16 cellular contexts compared by ENCODE assay signal in genomic region chr10:21327239-21327993, GRCh38.
DNase-seq lines count a peak whose midpoint lies in the region; ATAC-seq and TF ChIP-seq lines count a peak whose summit lies in the region.
"Had no signal": no experiment of that assay in that cellular context is flagged by ENCODE, and none has a peak within 500 bp of the region (broad histone marks: within the 10 kb centered on the region; RNA-seq: fewer than 3 reads in every experiment).

No MANE protein-coding gene starts in this region.

- H3K36me3 Mint-ChIP-seq in progenitor cell of endocrine pancreas (ENCODE audit: insufficient read depth), result no peaks in the 10 kb centered on the region

- WGBS in ectodermal cell, 2 experiments, result 66 to 76% methylated on average over 10 of the region's 10 CpGs
- 84% methylated on average over 10 of the region's 10 CpGs for WGBS in esophagus muscularis mucosa

- peak overlapping the region; percentile 8 for H3K9ac ChIP-seq in HUES6 (ENCODE audit: low read length)

- TF ChIP-seq CTCF in progenitor cell of endocrine pancreas (IDR thresholded peaks at IDR 0.05; ENCODE audit: unreplicated experiment) (no peak), esophagus muscularis mucosa (IDR thresholded peaks at IDR 0.05) (no peak)

- H3K27me3 ChIP-seq in HUES6 (ENCODE audit: control insufficient read depth, insufficient read depth, low read length) (no peaks in the 10 kb centered on the region), ectodermal cell (ENCODE audit: control insufficient read depth, insufficient read depth, low read length, poor library complexity, severe bottlenecking) (no peaks in the 10 kb centered on the region), esophagus muscularis mucosa (no peaks in the 10 kb centered on the region)
- H3K27me3 ChIP-seq: ovary, suprapubic skin had no signal

- DNase-seq in NCI-H748 (lab: John Stamatoyannopoulos, UW; ENCODE audit: unreplicated experiment) (peak; percentile 22), NCI-H748 treated with DMSO at 0.1 percent for 48 hours (lab: John Stamatoyannopoulos, UW) (no peak), progenitor cell of endocrine pancreas (ENCODE audit: low spot score, unreplicated experiment) (no peak), left lobe of liver (ENCODE audit: low spot score) (no peak), esophagus muscularis mucosa (ENCODE audit: extremely low spot score) (no peak)
- DNase-seq: activated CD4-positive, alpha-beta T cell treated with anti-CD3 and anti-CD28 coated beads, Interleukin-2, amount 50 U/mL, for 1 hour; activated T-cell treated with anti-CD3 and anti-CD28 coated beads, Interleukin-2, amount 50 U/mL, for 4 hours; erythroblast; left ventricle myocardium superior; NCI-H2171 treated with DMSO at 0.1 percent for 48 hours; ovary had no signal

- no peaks in the 10 kb centered on the region for H3K36me3 ChIP-seq in HUES6 (ENCODE audit: control insufficient read depth, insufficient read depth, low read length)
- no peaks in the 10 kb centered on the region for H3K36me3 ChIP-seq in ectodermal cell (ENCODE audit: control insufficient read depth, insufficient read depth, low read length)
- no peaks in the 10 kb centered on the region for H3K36me3 ChIP-seq in esophagus muscularis mucosa
- H3K36me3 ChIP-seq: ovary, suprapubic skin had no signal

- H3K9me3 ChIP-seq in HUES6 (ENCODE audit: control insufficient read depth, insufficient read depth, low read depth, low read length) (no peaks in the 10 kb centered on the region), ectodermal cell (ENCODE audit: control insufficient read depth, low read length) (no peaks in the 10 kb centered on the region), esophagus muscularis mucosa (no peaks in the 10 kb centered on the region)
- H3K9me3 ChIP-seq: ovary, suprapubic skin had no signal

- H3K4me3 Mint-ChIP-seq in progenitor cell of endocrine pancreas (ENCODE audit: low read depth), result no peak overlapping the region
- H3K4me3 Mint-ChIP-seq: activated T-cell treated with anti-CD3 and anti-CD28 coated beads, Interleukin-2, amount 50 U/mL, for 4 hours; dendritic cell treated with granulocyte-macrophage colony-stimulating factor and Interleukin-4, amounts not matched to agents 40 ng/mL and 50 ng/mL, for 4 days had no signal

- TF ChIP-seq POLR2A in esophagus muscularis mucosa (IDR thresholded peaks at IDR 0.05; ENCODE audit: low read depth), result no peak

- H3K4me3 ChIP-seq in HUES6 (ENCODE audit: low read depth, low read length) (no peak overlapping the region), ectodermal cell (ENCODE audit: insufficient read depth, low read depth, low read length) (no peak overlapping the region), esophagus muscularis mucosa (no peak overlapping the region)
- H3K4me3 ChIP-seq: ovary, suprapubic skin had no signal

- H3K27ac ChIP-seq in HUES6 (ENCODE audit: low read depth, low read length), result no peak overlapping the region
- H3K27ac ChIP-seq in ectodermal cell (ENCODE audit: insufficient read depth, low read depth, low read length, poor library complexity, severe bottlenecking), result peak overlapping the region; percentile 3
- H3K27ac ChIP-seq in esophagus muscularis mucosa (replicated peaks in 1 of 4), result no peak overlapping the region
- H3K27ac ChIP-seq: ovary, suprapubic skin had no signal

- H3K4me1 ChIP-seq in HUES6 (ENCODE audit: control insufficient read depth, insufficient read depth, low read length) (peaks cover 11% of the 10 kb centered on the region), ectodermal cell (ENCODE audit: control insufficient read depth, insufficient read depth, low read length) (peaks cover 7% of the 10 kb centered on the region), esophagus muscularis mucosa (peaks cover 4 to 19% (median 12%) of the 10 kb centered on the region in 4 donors)

- H3K27ac Mint-ChIP-seq in progenitor cell of endocrine pancreas, result peak overlapping the region; percentile 9
- H3K27ac Mint-ChIP-seq: dendritic cell treated with granulocyte-macrophage colony-stimulating factor and Interleukin-4, amounts not matched to agents 40 ng/mL and 50 ng/mL, for 4 days had no signal

- no peaks in the 10 kb centered on the region for H3K27me3 Mint-ChIP-seq in progenitor cell of endocrine pancreas
- H3K27me3 Mint-ChIP-seq: dendritic cell treated with granulocyte-macrophage colony-stimulating factor and Interleukin-4, amounts not matched to agents 40 ng/mL and 50 ng/mL, for 4 days had no signal

- peaks cover 5% of the 10 kb centered on the region for H3K4me1 Mint-ChIP-seq in progenitor cell of endocrine pancreas (ENCODE audit: low read depth)

- intact Hi-C loops in esophagus muscularis mucosa (cut with DNase I), result no loop called here

- no peaks in the 10 kb centered on the region for H3K9me3 Mint-ChIP-seq in progenitor cell of endocrine pancreas (ENCODE audit: low read depth)
- H3K9me3 Mint-ChIP-seq: activated T-cell treated with anti-CD3 and anti-CD28 coated beads, Interleukin-2, amount 50 U/mL, for 4 hours; dendritic cell treated with granulocyte-macrophage colony-stimulating factor and Interleukin-4, amounts not matched to agents 40 ng/mL and 50 ng/mL, for 4 days had no signal

- ATAC-seq in GM18502 (IDR thresholded peaks at IDR 0.05; ENCODE audit: poor library complexity, unreplicated experiment) (no peak), left lobe of liver (no peak)
- ATAC-seq: activated T-cell treated with anti-CD3 and anti-CD28 coated beads, Interleukin-2, amount 50 U/mL, for 4 hours; left ventricle myocardium superior had no signal

- TF ChIP-seq EP300 in esophagus muscularis mucosa (IDR thresholded peaks at IDR 0.05), result no peak
